In the genomic region with DNA sequence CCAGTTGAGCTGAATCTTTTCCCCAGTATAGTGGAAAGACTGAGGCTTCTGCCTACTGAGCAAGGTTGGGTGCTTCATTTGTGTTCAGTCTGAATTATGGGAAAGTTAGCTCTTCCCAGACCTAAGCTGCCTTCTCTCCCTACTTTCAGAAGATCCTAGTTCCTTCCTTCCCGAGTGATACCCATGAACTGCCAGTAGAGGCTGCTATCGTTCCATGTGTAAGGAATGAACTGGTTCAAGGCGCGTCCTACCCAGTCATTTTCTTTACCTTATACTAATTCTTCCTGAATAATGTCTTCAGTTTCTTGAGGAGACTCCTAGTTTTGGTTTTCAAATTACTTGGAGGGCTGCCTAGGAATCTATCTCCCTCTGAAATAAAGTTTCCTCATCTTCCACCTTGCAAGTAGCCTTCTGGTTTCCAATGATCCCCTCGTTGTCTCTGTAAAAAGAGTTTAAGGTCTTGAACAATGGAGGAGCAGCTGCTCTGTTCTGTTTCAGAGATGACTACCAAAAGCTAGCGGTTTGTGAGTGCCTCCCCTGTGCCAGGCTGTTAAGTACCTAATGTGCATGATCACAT, we compare ENCODE assay signal across 1 cellular context.
TF ChIP-seq lines count a peak whose summit lies in the region.

No MANE protein-coding gene starts in this region.

TF ChIP-seq in GM23338, 12 proteins besides CTCF, POLR2A, EP300 and RAD21 (continued from another document):
- TF ChIP-seq, protein P1, sequence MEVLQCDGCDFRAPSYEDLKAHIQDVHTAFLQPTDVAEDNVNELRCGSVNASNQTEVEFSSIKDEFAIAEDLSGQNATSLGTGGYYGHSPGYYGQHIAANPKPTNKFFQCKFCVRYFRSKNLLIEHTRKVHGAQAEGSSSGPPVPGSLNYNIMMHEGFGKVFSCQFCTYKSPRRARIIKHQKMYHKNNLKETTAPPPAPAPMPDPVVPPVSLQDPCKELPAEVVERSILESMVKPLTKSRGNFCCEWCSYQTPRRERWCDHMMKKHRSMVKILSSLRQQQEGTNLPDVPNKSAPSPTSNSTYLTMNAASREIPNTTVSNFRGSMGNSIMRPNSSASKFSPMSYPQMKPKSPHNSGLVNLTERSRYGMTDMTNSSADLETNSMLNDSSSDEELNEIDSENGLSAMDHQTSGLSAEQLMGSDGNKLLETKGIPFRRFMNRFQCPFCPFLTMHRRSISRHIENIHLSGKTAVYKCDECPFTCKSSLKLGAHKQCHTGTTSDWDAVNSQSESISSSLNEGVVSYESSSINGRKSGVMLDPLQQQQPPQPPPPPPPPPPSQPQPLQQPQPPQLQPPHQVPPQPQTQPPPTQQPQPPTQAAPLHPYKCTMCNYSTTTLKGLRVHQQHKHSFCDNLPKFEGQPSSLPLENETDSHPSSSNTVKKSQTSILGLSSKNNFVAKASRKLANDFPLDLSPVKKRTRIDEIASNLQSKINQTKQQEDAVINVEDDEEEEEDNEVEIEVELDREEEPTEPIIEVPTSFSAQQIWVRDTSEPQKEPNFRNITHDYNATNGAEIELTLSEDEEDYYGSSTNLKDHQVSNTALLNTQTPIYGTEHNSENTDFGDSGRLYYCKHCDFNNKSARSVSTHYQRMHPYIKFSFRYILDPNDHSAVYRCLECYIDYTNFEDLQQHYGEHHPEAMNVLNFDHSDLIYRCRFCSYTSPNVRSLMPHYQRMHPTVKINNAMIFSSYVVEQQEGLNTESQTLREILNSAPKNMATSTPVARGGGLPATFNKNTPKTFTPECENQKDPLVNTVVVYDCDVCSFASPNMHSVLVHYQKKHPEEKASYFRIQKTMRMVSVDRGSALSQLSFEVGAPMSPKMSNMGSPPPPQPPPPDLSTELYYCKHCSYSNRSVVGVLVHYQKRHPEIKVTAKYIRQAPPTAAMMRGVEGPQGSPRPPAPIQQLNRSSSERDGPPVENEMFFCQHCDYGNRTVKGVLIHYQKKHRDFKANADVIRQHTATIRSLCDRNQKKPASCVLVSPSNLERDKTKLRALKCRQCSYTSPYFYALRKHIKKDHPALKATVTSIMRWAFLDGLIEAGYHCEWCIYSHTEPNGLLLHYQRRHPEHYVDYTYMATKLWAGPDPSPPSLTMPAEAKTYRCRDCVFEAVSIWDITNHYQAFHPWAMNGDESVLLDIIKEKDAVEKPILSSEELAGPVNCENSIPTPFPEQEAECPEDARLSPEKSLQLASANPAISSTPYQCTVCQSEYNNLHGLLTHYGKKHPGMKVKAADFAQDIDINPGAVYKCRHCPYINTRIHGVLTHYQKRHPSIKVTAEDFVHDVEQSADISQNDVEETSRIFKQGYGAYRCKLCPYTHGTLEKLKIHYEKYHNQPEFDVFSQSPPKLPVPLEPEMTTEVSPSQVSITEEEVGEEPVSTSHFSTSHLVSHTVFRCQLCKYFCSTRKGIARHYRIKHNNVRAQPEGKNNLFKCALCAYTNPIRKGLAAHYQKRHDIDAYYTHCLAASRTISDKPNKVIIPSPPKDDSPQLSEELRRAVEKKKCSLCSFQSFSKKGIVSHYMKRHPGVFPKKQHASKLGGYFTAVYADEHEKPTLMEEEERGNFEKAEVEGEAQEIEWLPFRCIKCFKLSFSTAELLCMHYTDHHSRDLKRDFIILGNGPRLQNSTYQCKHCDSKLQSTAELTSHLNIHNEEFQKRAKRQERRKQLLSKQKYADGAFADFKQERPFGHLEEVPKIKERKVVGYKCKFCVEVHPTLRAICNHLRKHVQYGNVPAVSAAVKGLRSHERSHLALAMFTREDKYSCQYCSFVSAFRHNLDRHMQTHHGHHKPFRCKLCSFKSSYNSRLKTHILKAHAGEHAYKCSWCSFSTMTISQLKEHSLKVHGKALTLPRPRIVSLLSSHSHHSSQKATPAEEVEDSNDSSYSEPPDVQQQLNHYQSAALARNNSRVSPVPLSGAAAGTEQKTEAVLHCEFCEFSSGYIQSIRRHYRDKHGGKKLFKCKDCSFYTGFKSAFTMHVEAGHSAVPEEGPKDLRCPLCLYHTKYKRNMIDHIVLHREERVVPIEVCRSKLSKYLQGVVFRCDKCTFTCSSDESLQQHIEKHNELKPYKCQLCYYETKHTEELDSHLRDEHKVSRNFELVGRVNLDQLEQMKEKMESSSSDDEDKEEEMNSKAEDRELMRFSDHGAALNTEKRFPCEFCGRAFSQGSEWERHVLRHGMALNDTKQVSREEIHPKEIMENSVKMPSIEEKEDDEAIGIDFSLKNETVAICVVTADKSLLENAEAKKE (CRISPR knock-in tag; IDR thresholded peaks at IDR 0.05) = no peak
- TF ChIP-seq JUNB (IDR thresholded peaks at IDR 0.05; ENCODE audit: unreplicated experiment) (no peak), ZNF331 (CRISPR knock-in tag; IDR thresholded peaks at IDR 0.05; ENCODE audit: low read depth) (no peak), NANOG (IDR thresholded peaks at IDR 0.05; ENCODE audit: borderline replicate concordance) (no peak)
